ENCODE assay signal across 20 cellular contexts in genomic region chr1:215891266-215891665, GRCh38.
DNase-seq lines count a peak whose midpoint lies in the region; ATAC-seq and TF ChIP-seq lines count a peak whose summit lies in the region.
"Had no signal": no experiment of that assay in that cellular context is flagged by ENCODE, and none has a peak within 500 bp of the region (broad histone marks: within the 10 kb centered on the region; RNA-seq: fewer than 3 reads in every experiment).

No MANE protein-coding gene starts in this region.

- DNase-seq in NCI-H524 (lab: John Stamatoyannopoulos, UW) (peak; percentile 17 to 74), NCI-H524 treated with DMSO at 0.1 percent for 48 hours (lab: John Stamatoyannopoulos, UW) (no peak), SK-N-MC (ENCODE audit: low read depth, low spot score) (peak; percentile 26), retina (peak; percentile 42), mucosa of descending colon (no peak), COLO829 (ENCODE audit: low spot score) (no peak)
- DNase-seq: activated B cell treated with CpG ODN at 0.5 μM for 24 hours; activated CD8-positive, alpha-beta memory T cell treated with anti-CD3 and anti-CD28 coated beads for 24 hours; activated naive CD8-positive, alpha-beta T cell treated with anti-CD3 and anti-CD28 coated beads for 36 hours; body of pancreas; colonic mucosa; foreskin keratinocyte; SHP77; T-helper 17 cell had no signal

- intact Hi-C loops in mucosa of descending colon (cut with DNase I, micrococcal nuclease) = no loop called here

- no peaks in the 10 kb centered on the region for H3K36me3 ChIP-seq in SK-N-MC (ENCODE audit: insufficient read depth, low read length)
- no peaks in the 10 kb centered on the region for H3K36me3 ChIP-seq in mucosa of descending colon (ENCODE audit: low read depth)
- H3K36me3 ChIP-seq: colonic mucosa, tibial nerve had no signal

- H3K9me3 ChIP-seq in SK-N-MC (ENCODE audit: low read depth, low read length) (no peaks in the 10 kb centered on the region), mucosa of descending colon (no peaks in the 10 kb centered on the region)
- H3K9me3 ChIP-seq: body of pancreas, colonic mucosa, tibial nerve had no signal

- H3K9ac ChIP-seq in SK-N-MC (ENCODE audit: insufficient read length) = no peak overlapping the region

- H3K4me3 ChIP-seq in SK-N-MC (no peak overlapping the region), mucosa of descending colon (no peak overlapping the region)
- H3K4me3 ChIP-seq: body of pancreas, colonic mucosa, K562, tibial nerve had no signal

- no peaks in the 10 kb centered on the region for H3K4me1 ChIP-seq in mucosa of descending colon (ENCODE audit: low read depth)
- H3K4me1 ChIP-seq: body of pancreas, colonic mucosa, foreskin keratinocyte had no signal

- ATAC-seq in HG02981 (IDR thresholded peaks at IDR 0.05; ENCODE audit: unreplicated experiment) = peak; percentile 45
- no peak for ATAC-seq in mucosa of descending colon
- no peak for ATAC-seq in HG03097 (IDR thresholded peaks at IDR 0.05; ENCODE audit: low FRiP score, unreplicated experiment)
- ATAC-seq: body of pancreas; K562; stimulated activated memory B cell treated with anti-CD40 and anti-IgM and Interleukin-4, amounts not matched to agents 10 μg/mL and 1 μg/mL and 100 μg/mL, for 72 hours; T-helper 17 cell had no signal

- TF ChIP-seq CTCF in mucosa of descending colon (IDR thresholded peaks at IDR 0.05) = no peak

- H3K27ac ChIP-seq in SK-N-MC = no peak overlapping the region
- H3K27ac ChIP-seq: body of pancreas, C4-2B, colonic mucosa, foreskin keratinocyte, tibial nerve had no signal

Comparison
In these comparisons a context has a peak if more than half of its experiments do, and no peak if none do; other contexts are left out.
1. DNase-seq: peak in NCI-H524 (2 of 2), SK-N-MC (single experiment) and retina (single experiment); none in NCI-H524 treated with DMSO at 0.1 percent for 48 hours (single experiment), mucosa of descending colon (0 of 3) and COLO829 (single experiment).